ENCODE assay signal across 8 cellular contexts in the genomic region with DNA sequence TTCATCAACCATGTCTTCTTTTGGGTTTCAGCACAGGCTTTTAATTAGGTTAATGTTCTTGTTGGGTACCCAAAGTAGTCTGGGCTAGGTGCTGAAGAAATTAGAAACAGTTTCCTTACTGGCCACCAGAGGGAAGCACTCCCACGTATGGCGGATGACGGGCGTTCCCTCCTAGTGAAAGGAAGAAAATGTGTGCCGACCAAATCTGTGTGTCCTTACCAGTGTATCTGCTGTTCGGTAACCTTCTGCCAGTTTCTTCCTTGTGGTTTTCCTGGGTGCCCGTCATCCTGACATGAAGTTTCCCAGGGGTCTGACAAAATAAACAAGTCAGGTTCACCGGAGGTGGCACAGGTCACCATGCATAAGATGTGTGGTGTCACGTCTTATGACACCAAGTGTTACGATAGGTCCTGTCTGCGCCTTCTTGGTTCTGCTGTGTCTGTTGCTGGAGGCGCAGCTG. TPM values are rescaled to one million over a fixed set of nuclear protein-coding genes. Genes with fewer than 3 reads are reported as not detected.
A peak's percentile ranks its signal among the peaks of the same experiment; 100 is the strongest.
DNase-seq lines count a peak whose midpoint lies in the region; ATAC-seq and TF ChIP-seq lines count a peak whose summit lies in the region.

No MANE protein-coding gene starts in this region.

- no peak overlapping the region for H3K27ac Mint-ChIP-seq in neural progenitor cell

- no peak for ATAC-seq in HG02623 (IDR thresholded peaks at IDR 0.05; ENCODE audit: unreplicated experiment)

- H3K27me3 ChIP-seq in neural progenitor cell (no peaks in the 10 kb centered on the region), thyroid gland (no peaks in the 10 kb centered on the region)

- H3K4me2 ChIP-seq in OCI-LY7 (ENCODE audit: low read length) (no peak overlapping the region), neural progenitor cell (no peak overlapping the region)

- TF ChIP-seq CTCF in OCI-LY7 (conservative IDR thresholded peaks at IDR 0.05; ENCODE audit: low read length) = peak; percentile 90
- TF ChIP-seq CTCF in neural progenitor cell (IDR thresholded peaks at IDR 0.05) = peak; percentile 85
- peak; percentile 52 to 84 (median 62) for TF ChIP-seq CTCF in thyroid gland (IDR thresholded peaks at IDR 0.05)

- POLR2A ChIA-PET in OCI-LY7 (lab: Charles Lee) = no interaction called here

- H3K4me3 Mint-ChIP-seq in neural progenitor cell = no peak overlapping the region

- no TSS peak for BruUV-seq in OCI-LY7 (replicated peaks; lab: Mats Ljungman, UMichigan)

- H3F3A ChIP-seq in neural progenitor cell (ENCODE audit: low read depth) = peaks cover 19% of the 10 kb centered on the region

- WGBS in thyroid gland, 2 donors = 40 to 46% methylated on average over 12 of the region's 12 CpGs

- peaks cover 2% of the 10 kb centered on the region for H3K27me3 Mint-ChIP-seq in neural progenitor cell (ENCODE audit: insufficient read depth, low read depth)

- no peaks in the 10 kb centered on the region for H3K4me1 ChIP-seq in OCI-LY7 (ENCODE audit: insufficient read depth, low read length, poor library complexity, severe bottlenecking)
- H3K4me1 ChIP-seq in neural progenitor cell = peaks cover 14% of the 10 kb centered on the region
- no peaks in the 10 kb centered on the region for H3K4me1 ChIP-seq in thyroid gland

- H2AFZ ChIP-seq in OCI-LY7 (ENCODE audit: low read length) (no peak overlapping the region), neural progenitor cell (replicated peaks) (no peak overlapping the region)

- no peaks in the 10 kb centered on the region for H3K9me3 Mint-ChIP-seq in neural progenitor cell

- DNase-seq in GF-D8 (lab: John Stamatoyannopoulos, UW) (peak; percentile 35), HT1080 (ENCODE audit: low read depth) (peak; percentile 44), OCI-LY7 (ENCODE audit: low spot score) (peak; percentile 59), activated T-cell treated with anti-CD3 and anti-CD28 coated beads for 4 hours (peak; percentile 38), fibroblast of gingiva (ENCODE audit: low read depth) (peak; percentile 60), neural progenitor cell (ENCODE audit: low spot score) (peak; percentile 72), thyroid gland (peak; percentile 45 to 51)

- H3K27ac ChIP-seq in OCI-LY7 (ENCODE audit: low read depth, low read length, poor library complexity, severe bottlenecking) (no peak overlapping the region), neural progenitor cell (no peak overlapping the region), thyroid gland (no peak overlapping the region)

- intact Hi-C loops in OCI-LY7 (cut with micrococcal nuclease; ENCODE audit: unreplicated experiment) = loop anchor here (1.0 to 5.0 kb wide), 3 partner anchors 51 to 281 kb away; no protein-coding TSS in a partner anchor
- intact Hi-C loops in thyroid gland (cut with DNase I) = no loop called here

- H3K9me3 ChIP-seq in OCI-LY7 (ENCODE audit: low read length) = no peaks in the 10 kb centered on the region
- no peaks in the 10 kb centered on the region for H3K9me3 ChIP-seq in neural progenitor cell (ENCODE audit: low read depth)
- H3K9me3 ChIP-seq in thyroid gland = no peaks in the 10 kb centered on the region

- H3K9ac ChIP-seq in neural progenitor cell = no peak overlapping the region

- H3K36me3 ChIP-seq in OCI-LY7 (ENCODE audit: insufficient read depth, low read length) = peaks cover 42% of the 10 kb centered on the region
- H3K36me3 ChIP-seq in neural progenitor cell = no peaks in the 10 kb centered on the region
- peaks cover 15 to 25% of the 10 kb centered on the region in 2 donors for H3K36me3 ChIP-seq in thyroid gland

- H3K36me3 Mint-ChIP-seq in neural progenitor cell = peaks cover 15% of the 10 kb centered on the region

- no peak for TF ChIP-seq POLR2A in thyroid gland (IDR thresholded peaks at IDR 0.05)

- CTCF ChIA-PET in OCI-LY7 (lab: Charles Lee; ENCODE audit: unreplicated experiment) = interaction anchor here (1.1 kb wide), 1 partner anchor 51 kb away, joined by 3 read pairs; no protein-coding TSS in a partner anchor

- no peaks in the 10 kb centered on the region for H3K9me2 ChIP-seq in OCI-LY7 (ENCODE audit: insufficient read depth, low read length)

- H3K79me2 ChIP-seq in OCI-LY7 (ENCODE audit: insufficient read depth, low read depth, low read length) (no peaks in the 10 kb centered on the region), neural progenitor cell (ENCODE audit: low read depth) (no peaks in the 10 kb centered on the region)

- H4K20me1 ChIP-seq in OCI-LY7 (ENCODE audit: insufficient read depth, low read length) = no peaks in the 10 kb centered on the region
- H4K20me1 ChIP-seq in neural progenitor cell (ENCODE audit: low read depth) = peaks cover 20% of the 10 kb centered on the region

- H3K4me1 Mint-ChIP-seq in neural progenitor cell = peaks cover 14% of the 10 kb centered on the region

- H3K4me3 ChIP-seq in OCI-LY7 (ENCODE audit: low read depth, low read length, poor library complexity, severe bottlenecking) = no peak overlapping the region
- H3K4me3 ChIP-seq in neural progenitor cell = no peak overlapping the region
- no peak overlapping the region for H3K4me3 ChIP-seq in thyroid gland (replicated peaks in 1 of 3)

RNA-seq across cellular contexts. Expression of a gene that starts 6.0 kb away (rescaled TPM):
- total RNA-seq in HT1080 (2014; rRNA removed; shearing (Covaris generic)) = not detected in 2 replicates
- not detected in 2 replicates for polyA plus RNA-seq in HT1080 (2015; cell fraction: cytosol; rRNA removed)
- not detected in 2 replicates for polyA plus RNA-seq in HT1080 (2015; cell fraction: nucleus; rRNA removed)
- 0.38 TPM in 1 of 2 replicates, not detected in the other for total RNA-seq in OCI-LY7 (2014; rRNA removed; shearing (Covaris generic))
- total RNA-seq in OCI-LY7 (2022) (not detected in 2 replicates), neural progenitor cell (ENCODE audit: low replicate concordance) (not detected in 2 replicates), thyroid gland (not detected)

RNA-seq across cellular contexts. Expression of a gene that starts 45.0 kb away (rescaled TPM):
- 5.2 and 5.6 TPM in 2 replicates for total RNA-seq in HT1080 (2014; rRNA removed; shearing (Covaris generic))
- 3.6 and 3.7 TPM in 2 replicates for polyA plus RNA-seq in HT1080 (2015; cell fraction: cytosol; rRNA removed)
- 9.1 and 11.7 TPM in 2 replicates for polyA plus RNA-seq in HT1080 (2015; cell fraction: nucleus; rRNA removed)
- 7.6 and 9.8 TPM in 2 replicates for total RNA-seq in OCI-LY7 (2014; rRNA removed; shearing (Covaris generic))
- 10.7 and 13.4 TPM in 2 replicates for total RNA-seq in OCI-LY7 (2022)
- total RNA-seq in neural progenitor cell (ENCODE audit: low replicate concordance) = 6.4 and 7.0 TPM in 2 replicates
- 10 to 100 TPM in 2 of 4 donors, 1 to 10 TPM in 2; 9.1 to 11.6 (median 10.0) TPM for total RNA-seq in thyroid gland
